Comparison of ENCODE assay signal across 1 cellular context in the genomic region with DNA sequence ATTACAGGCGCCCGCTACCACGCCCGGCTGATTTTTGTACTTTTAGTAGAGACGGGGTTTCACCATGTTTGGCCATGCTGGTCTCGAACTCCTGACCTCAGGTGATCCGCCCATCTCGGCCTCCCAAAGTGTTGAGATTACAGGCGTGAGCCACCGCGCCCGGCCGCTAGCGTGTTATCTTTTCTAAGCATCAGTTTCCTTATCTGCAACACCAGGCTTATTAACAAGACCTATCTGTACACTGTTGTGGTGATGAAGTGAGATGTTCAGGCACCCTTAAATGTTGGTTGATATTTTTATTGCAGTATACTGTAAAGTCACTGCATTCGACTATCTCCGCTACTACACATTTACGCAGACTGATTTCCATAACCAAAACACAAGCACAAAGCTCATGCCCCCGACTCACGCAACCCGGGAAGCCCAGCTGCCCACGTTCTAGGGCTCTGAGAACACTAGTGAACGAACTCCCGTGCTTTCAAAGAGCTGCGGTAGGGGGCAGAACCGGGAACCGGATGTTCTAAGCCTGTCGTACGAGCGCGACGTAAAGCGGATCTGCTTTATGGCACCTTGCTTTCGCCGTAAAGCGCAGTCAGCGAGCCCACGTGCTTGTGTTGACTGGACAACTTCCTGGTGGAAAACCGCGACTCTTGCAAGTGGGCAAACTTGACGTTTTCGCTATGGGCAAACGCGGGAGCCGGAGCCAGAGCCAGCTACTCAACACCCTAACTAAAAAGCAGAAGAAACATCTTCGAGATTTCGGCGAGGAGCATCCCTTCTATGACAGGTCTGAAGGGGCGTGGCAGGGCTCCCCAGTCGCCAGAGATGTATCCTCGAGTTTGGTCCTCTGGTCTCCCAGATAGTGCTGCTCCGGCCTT.
TF ChIP-seq lines count a peak whose summit lies in the region.

UTP25 (plus strand) TSS at position 589 of the 878 bp plus-strand sequence; CDS start at position 681, 92 bp downstream.

TF ChIP-seq in HEK293, 187 proteins besides CTCF, POLR2A, EP300 and RAD21 (continued from another document):
- TF ChIP-seq, protein P1, sequence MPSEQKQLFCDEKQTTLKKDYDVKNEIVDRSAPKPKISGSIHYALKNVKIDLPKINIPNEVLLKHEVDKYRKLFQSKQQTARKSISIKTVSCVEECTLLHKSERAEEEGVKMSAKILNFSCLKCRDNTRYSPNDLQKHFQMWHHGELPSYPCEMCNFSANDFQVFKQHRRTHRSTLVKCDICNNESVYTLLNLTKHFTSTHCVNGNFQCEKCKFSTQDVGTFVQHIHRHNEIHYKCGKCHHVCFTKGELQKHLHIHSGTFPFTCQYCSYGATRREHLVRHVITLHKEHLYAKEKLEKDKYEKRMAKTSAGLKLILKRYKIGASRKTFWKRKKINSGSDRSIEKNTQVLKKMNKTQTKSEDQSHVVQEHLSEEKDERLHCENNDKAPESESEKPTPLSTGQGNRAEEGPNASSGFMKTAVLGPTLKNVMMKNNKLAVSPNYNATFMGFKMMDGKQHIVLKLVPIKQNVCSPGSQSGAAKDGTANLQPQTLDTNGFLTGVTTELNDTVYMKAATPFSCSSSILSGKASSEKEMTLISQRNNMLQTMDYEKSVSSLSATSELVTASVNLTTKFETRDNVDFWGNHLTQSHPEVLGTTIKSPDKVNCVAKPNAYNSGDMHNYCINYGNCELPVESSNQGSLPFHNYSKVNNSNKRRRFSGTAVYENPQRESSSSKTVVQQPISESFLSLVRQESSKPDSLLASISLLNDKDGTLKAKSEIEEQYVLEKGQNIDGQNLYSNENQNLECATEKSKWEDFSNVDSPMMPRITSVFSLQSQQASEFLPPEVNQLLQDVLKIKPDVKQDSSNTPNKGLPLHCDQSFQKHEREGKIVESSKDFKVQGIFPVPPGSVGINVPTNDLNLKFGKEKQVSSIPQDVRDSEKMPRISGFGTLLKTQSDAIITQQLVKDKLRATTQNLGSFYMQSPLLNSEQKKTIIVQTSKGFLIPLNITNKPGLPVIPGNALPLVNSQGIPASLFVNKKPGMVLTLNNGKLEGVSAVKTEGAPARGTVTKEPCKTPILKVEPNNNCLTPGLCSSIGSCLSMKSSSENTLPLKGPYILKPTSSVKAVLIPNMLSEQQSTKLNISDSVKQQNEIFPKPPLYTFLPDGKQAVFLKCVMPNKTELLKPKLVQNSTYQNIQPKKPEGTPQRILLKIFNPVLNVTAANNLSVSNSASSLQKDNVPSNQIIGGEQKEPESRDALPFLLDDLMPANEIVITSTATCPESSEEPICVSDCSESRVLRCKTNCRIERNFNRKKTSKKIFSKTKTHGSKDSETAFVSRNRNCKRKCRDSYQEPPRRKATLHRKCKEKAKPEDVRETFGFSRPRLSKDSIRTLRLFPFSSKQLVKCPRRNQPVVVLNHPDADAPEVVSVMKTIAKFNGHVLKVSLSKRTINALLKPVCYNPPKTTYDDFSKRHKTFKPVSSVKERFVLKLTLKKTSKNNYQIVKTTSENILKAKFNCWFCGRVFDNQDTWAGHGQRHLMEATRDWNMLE (tag by site-specific recombination; conservative IDR thresholded peaks at IDR 0.05; ENCODE audit: low read depth) = peak; percentile 89
- TF ChIP-seq WT1 (tag by site-specific recombination; IDR thresholded peaks at IDR 0.05) (no peak), ZNF16 (tag by site-specific recombination; IDR thresholded peaks at IDR 0.05; ENCODE audit: low read depth) (no peak), YY2 (tag by site-specific recombination; IDR thresholded peaks at IDR 0.05) (no peak), KLF1 (tag by site-specific recombination; IDR thresholded peaks at IDR 0.05) (peak; percentile 46; the same call in 1 of the 2 replicates), ZNF624 (tag by site-specific recombination; IDR thresholded peaks at IDR 0.05) (no peak)
- TF ChIP-seq, protein P2, sequence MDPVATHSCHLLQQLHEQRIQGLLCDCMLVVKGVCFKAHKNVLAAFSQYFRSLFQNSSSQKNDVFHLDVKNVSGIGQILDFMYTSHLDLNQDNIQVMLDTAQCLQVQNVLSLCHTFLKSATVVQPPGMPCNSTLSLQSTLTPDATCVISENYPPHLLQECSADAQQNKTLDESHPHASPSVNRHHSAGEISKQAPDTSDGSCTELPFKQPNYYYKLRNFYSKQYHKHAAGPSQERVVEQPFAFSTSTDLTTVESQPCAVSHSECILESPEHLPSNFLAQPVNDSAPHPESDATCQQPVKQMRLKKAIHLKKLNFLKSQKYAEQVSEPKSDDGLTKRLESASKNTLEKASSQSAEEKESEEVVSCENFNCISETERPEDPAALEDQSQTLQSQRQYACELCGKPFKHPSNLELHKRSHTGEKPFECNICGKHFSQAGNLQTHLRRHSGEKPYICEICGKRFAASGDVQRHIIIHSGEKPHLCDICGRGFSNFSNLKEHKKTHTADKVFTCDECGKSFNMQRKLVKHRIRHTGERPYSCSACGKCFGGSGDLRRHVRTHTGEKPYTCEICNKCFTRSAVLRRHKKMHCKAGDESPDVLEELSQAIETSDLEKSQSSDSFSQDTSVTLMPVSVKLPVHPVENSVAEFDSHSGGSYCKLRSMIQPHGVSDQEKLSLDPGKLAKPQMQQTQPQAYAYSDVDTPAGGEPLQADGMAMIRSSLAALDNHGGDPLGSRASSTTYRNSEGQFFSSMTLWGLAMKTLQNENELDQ (tag by site-specific recombination; IDR thresholded peaks at IDR 0.05; ENCODE audit: low read depth) = no peak
